In genomic region chr22:20319041-20319744, GRCh38 we compare ENCODE assay signal across 8 cellular contexts. TPM values are rescaled to one million over a fixed set of nuclear protein-coding genes. Genes with fewer than 3 reads are reported as not detected.
DNase-seq lines count a peak whose midpoint lies in the region; ATAC-seq and TF ChIP-seq lines count a peak whose summit lies in the region.

No MANE protein-coding gene starts in this region.

- H3K79me1 ChIP-seq in mesenchymal stem cell (replicated peaks; ENCODE audit: low read length, poor library complexity, severe bottlenecking) = peaks cover 44% of the 10 kb centered on the region

- no TSS peak for BruUV-seq in Panc1 (replicated peaks; lab: Mats Ljungman, UMichigan)

- H3K23ac ChIP-seq in mesenchymal stem cell (ENCODE audit: low read length in 2 of 2) = peak overlapping the region in 1 of 2 experiments; percentile 56

- H3K27ac ChIP-seq in Panc1 (ENCODE audit: low read length) (peak overlapping the region; percentile 66), mesenchymal stem cell (ENCODE audit: low read length, poor library complexity, severe bottlenecking) (no peak overlapping the region)

- peak overlapping the region in 1 of 2 experiments; percentile 98 for H3K14ac ChIP-seq in mesenchymal stem cell (ENCODE audit: low read length in 2 of 2)

- no peaks in the 10 kb centered on the region for H3K27me3 ChIP-seq in H7 (ENCODE audit: control insufficient read depth, insufficient read depth, low read length)
- H3K27me3 ChIP-seq in Panc1 (ENCODE audit: control insufficient read depth, insufficient read depth, low read length) = no peaks in the 10 kb centered on the region
- H3K27me3 ChIP-seq in mesenchymal stem cell (ENCODE audit: control insufficient read depth in 1 of 2, insufficient read depth in 1 of 2, low read length in 2 of 2) = no peaks in the 10 kb centered on the region

- no peak overlapping the region for H4K91ac ChIP-seq in mesenchymal stem cell (ENCODE audit: low read length)

- in situ Hi-C loops in Panc1 (cut with HindIII; ENCODE audit: low pct_unique_long_range_greater_than_20kb, low sequenced_read_pairs) = no loop called here

- peak overlapping the region; percentile 93 for H3K4me3 ChIP-seq in H7 (ENCODE audit: insufficient read depth, low read depth, low read length)
- H3K4me3 ChIP-seq in Panc1 (ENCODE audit: low read depth in 2 of 2, low read length in 2 of 2) = peak overlapping the region; percentile 63 to 82
- H3K4me3 ChIP-seq in mesenchymal stem cell (ENCODE audit: insufficient read depth in 1 of 2, low read depth in 1 of 2, low read length in 2 of 2) = peak overlapping the region; percentile 90 to 97

- peak overlapping the region; percentile 40 to 69 for H3K18ac ChIP-seq in mesenchymal stem cell (ENCODE audit: low read depth in 1 of 2, low read length in 2 of 2)

- H2AFZ ChIP-seq in mesenchymal stem cell (ENCODE audit: low read depth, low read length) = peak overlapping the region; percentile 95

- peak overlapping the region; percentile 1 for H4K8ac ChIP-seq in mesenchymal stem cell (ENCODE audit: low read length)

- no peak overlapping the region for H2AK5ac ChIP-seq in mesenchymal stem cell (ENCODE audit: low read length, severe bottlenecking)

- no peak overlapping the region for H2BK120ac ChIP-seq in mesenchymal stem cell (ENCODE audit: low read depth, low read length)

- peak overlapping the region; percentile 2 to 86 for H3K4ac ChIP-seq in mesenchymal stem cell (ENCODE audit: low read depth in 1 of 2, low read length in 2 of 2)

- POLR2A ChIA-PET in Panc1 (lab: Charles Lee) = no interaction called here

- CTCF ChIA-PET in Panc1 (lab: Charles Lee) = no interaction called here

- peaks cover 13% of the 10 kb centered on the region; the same call in 1 of the 2 replicates for H3K4me1 ChIP-seq in ES-I3 (ENCODE audit: insufficient read depth, low read length)
- H3K4me1 ChIP-seq in Panc1 (ENCODE audit: control insufficient read depth, insufficient read depth, low read length) = peaks cover 6% of the 10 kb centered on the region
- peaks cover 40% of the 10 kb centered on the region for H3K4me1 ChIP-seq in mesenchymal stem cell (ENCODE audit: control insufficient read depth, insufficient read depth, low read depth, low read length)

- H3K9me3 ChIP-seq in ES-I3 (ENCODE audit: control insufficient read depth, insufficient read depth, low read length) (no peaks in the 10 kb centered on the region), Panc1 (ENCODE audit: control insufficient read depth, insufficient read depth, low read depth, low read length) (no peaks in the 10 kb centered on the region), mesenchymal stem cell (ENCODE audit: control insufficient read depth, low read length) (no peaks in the 10 kb centered on the region)

- H2BK15ac ChIP-seq in mesenchymal stem cell (ENCODE audit: low read depth, poor library complexity, severe bottlenecking) = no peak overlapping the region

- intact Hi-C loops in Panc1 (cut with micrococcal nuclease; ENCODE audit: unreplicated experiment) = no loop called here

- DNase-seq in H7 (peak; percentile 64), Panc1 (ENCODE audit: low read depth, low spot score) (no peak), ecto neural progenitor cell (ENCODE audit: low spot score) (peak; percentile 67), mesenchymal stem cell (peak; percentile 54), ureter (ENCODE audit: low spot score) (peak; percentile 42)

- H3K9ac ChIP-seq in ES-I3 (ENCODE audit: low read depth, low read length) (peak overlapping the region; percentile 64), mesenchymal stem cell (ENCODE audit: low read length) (peak overlapping the region; percentile 94)

- ATAC-seq in Panc1 (peak; percentile 11), GM18520 (IDR thresholded peaks at IDR 0.05; ENCODE audit: unreplicated experiment) (no peak), HG03039 (IDR thresholded peaks at IDR 0.05; ENCODE audit: unreplicated experiment) (no peak)

- peak overlapping the region; percentile 92 for H3K4me2 ChIP-seq in mesenchymal stem cell (ENCODE audit: low read length, poor library complexity, severe bottlenecking)

- no peak overlapping the region for H2BK5ac ChIP-seq in mesenchymal stem cell (ENCODE audit: low read depth, low read length, poor library complexity, severe bottlenecking)

- H3K36me3 ChIP-seq in ES-I3 (ENCODE audit: insufficient read depth, low read length) (no peaks in the 10 kb centered on the region), H7 (replicated peaks; ENCODE audit: control insufficient read depth, insufficient read depth, low read length) (no peaks in the 10 kb centered on the region), Panc1 (ENCODE audit: control insufficient read depth, insufficient read depth, low read length) (no peaks in the 10 kb centered on the region), mesenchymal stem cell (ENCODE audit: control insufficient read depth in 1 of 2, insufficient read depth in 2 of 2, low read depth in 1 of 2, low read length in 2 of 2) (peaks cover 0 to 12% of the 10 kb centered on the region in 2 experiments)

- 8% methylated on average over 29 of the region's 32 CpGs for WGBS in mesenchymal stem cell

- no peak overlapping the region for H2BK12ac ChIP-seq in mesenchymal stem cell (ENCODE audit: low read length in 2 of 2)

- no peak for TF ChIP-seq CTCF in Panc1 (IDR thresholded peaks at IDR 0.05)

RNA-seq across cellular contexts. Expression of gene DGCR6L, which starts 0.7 kb away (rescaled TPM):
- 78.3 and 115 TPM in 2 replicates for total RNA-seq in H7 (2014; rRNA removed; shearing (Covaris generic))
- total RNA-seq in Panc1 (2021; ENCODE audit: unreplicated experiment) = 43.5 TPM
- polyA plus RNA-seq in Panc1 (2012; ENCODE audit: insufficient read length) = 61.5 TPM
- 24.5 TPM for polyA plus RNA-seq in mesenchymal stem cell (2013, experiment 1 of 2)
- polyA plus RNA-seq in mesenchymal stem cell (2013, experiment 2 of 2) = 24.9 TPM
- 31.4 TPM for total RNA-seq in ureter

RNA-seq across cellular contexts. Expression of gene RTN4R, which starts 51.1 kb away (rescaled TPM):
- 28.3 and 30.4 TPM in 2 replicates for total RNA-seq in H7 (2014; rRNA removed; shearing (Covaris generic))
- total RNA-seq in Panc1 (2021; ENCODE audit: unreplicated experiment) = 16.3 TPM
- polyA plus RNA-seq in Panc1 (2012; ENCODE audit: insufficient read length) = 21.3 TPM
- 0.79 TPM for polyA plus RNA-seq in mesenchymal stem cell (2013, experiment 1 of 2)
- 0.93 TPM for polyA plus RNA-seq in mesenchymal stem cell (2013, experiment 2 of 2)
- 1.3 TPM for total RNA-seq in ureter
